In the genomic region with DNA sequence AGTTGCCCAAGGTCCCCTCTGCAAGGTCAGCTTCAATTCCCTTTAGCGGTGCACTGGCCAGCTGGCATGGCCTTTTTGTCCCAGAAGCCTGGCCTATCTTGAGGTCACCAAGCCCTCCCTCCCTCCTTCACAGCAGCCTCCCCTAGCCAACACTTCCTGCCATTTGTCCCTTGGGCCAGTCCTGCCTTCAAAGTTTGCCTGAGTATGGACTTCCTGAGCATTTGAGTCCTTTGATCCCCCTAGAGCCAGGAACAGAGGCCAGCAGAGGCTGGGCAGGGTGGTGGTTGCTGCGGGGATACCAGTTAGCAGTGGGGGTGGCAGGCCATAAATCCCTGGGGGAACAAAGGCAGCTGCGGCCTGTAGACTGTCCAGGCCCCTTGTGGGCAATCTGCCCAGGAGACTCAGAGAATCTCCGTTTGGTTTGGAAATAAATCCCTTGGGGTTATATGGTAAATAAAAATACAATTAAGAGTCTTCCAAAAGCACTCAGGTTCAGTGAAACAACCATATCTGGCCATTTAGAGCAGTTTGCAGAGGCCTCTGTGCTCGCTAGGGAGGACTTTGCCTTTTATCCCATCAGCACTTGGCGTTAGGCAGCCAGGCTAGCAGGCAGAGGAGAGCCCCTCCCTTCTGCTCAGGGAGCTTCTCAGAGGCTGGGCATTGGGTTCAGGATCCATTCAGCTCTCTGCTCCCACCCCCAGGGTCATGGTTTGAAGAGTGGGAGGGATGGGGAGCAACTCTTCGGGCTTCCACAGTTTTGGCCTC, we compare ENCODE assay signal across 13 cellular contexts. TPM values are rescaled to one million over a fixed set of nuclear protein-coding genes. Genes with fewer than 3 reads are reported as not detected.
DNase-seq lines count a peak whose midpoint lies in the region; ATAC-seq and TF ChIP-seq lines count a peak whose summit lies in the region.
"Had no signal": no experiment of that assay in that cellular context is flagged by ENCODE, and none has a peak within 500 bp of the region (broad histone marks: within the 10 kb centered on the region; RNA-seq: fewer than 3 reads in every experiment).

No MANE protein-coding gene starts in this region.

- BruUV-seq in PC-9 (replicated peaks; lab: Mats Ljungman, UMichigan) = no TSS peak

- no peaks in the 10 kb centered on the region for H3K79me2 ChIP-seq in PC-9 (ENCODE audit: low read depth)

- peak overlapping the region; percentile 98 for H3K27ac Mint-ChIP-seq in glutamatergic neuron (ENCODE audit: unreplicated experiment)
- H3K27ac Mint-ChIP-seq: activated CD8-positive, alpha-beta T cell treated with anti-CD3 and anti-CD28 coated beads, Interleukin-2, amount 10 ng/mL, durations not matched to agents 7 days and 5 days; memory B cell had no signal

- H3K36me3 ChIP-seq in sigmoid colon = peaks cover under 1 to 30% (median 9%) of the 10 kb centered on the region in 4 donors
- no peaks in the 10 kb centered on the region for H3K36me3 ChIP-seq in PC-9 (ENCODE audit: low read depth)

- H3K9me2 ChIP-seq in PC-9 (ENCODE audit: insufficient read depth) = no peaks in the 10 kb centered on the region

- DNase-seq in LHCN-M2 (ENCODE audit: low read depth) (peak; percentile 71), NCI-H526 treated with DMSO at 0.1 percent for 48 hours (lab: John Stamatoyannopoulos, UW) (peak; percentile 45), glutamatergic neuron (peak; percentile 50), sigmoid colon (peak; percentile 86), HK-2 (ENCODE audit: unreplicated experiment) (no peak), dedifferentiated amniotic fluid mesenchymal stem cell (ENCODE audit: extremely low spot score) (no peak), PC-9 (no peak)
- DNase-seq: activated CD8-positive, alpha-beta T cell treated with anti-CD3 and anti-CD28 coated beads, Interleukin-2, amount 10 ng/mL, durations not matched to agents 7 days and 5 days; esophagus squamous epithelium; NCI-H1694 treated with DMSO at 0.1 percent for 48 hours; stimulated activated naive CD4-positive, alpha-beta T cell treated with Interleukin-2 at 50 U/mL for 16 hours had no signal

- no peaks in the 10 kb centered on the region for H3K27me3 ChIP-seq in sigmoid colon
- H3K27me3 ChIP-seq in PC-9 (ENCODE audit: insufficient read depth, low read depth) = 0 out of 2 replicates have a peak, but pooled peaks cover 5% of the 10 kb centered on the region

- H3K4me1 Mint-ChIP-seq in glutamatergic neuron (ENCODE audit: low read depth, unreplicated experiment) = peaks cover 46% of the 10 kb centered on the region

- H3K27me3 Mint-ChIP-seq in glutamatergic neuron (ENCODE audit: unreplicated experiment) = peaks cover 26% of the 10 kb centered on the region

- POLR2A ChIA-PET in PC-9 (lab: Charles Lee; ENCODE audit: unreplicated experiment) = no interaction called here

- no peak for ATAC-seq in HG02759 (IDR thresholded peaks at IDR 0.05; ENCODE audit: unreplicated experiment)
- ATAC-seq: activated CD8-positive, alpha-beta T cell treated with anti-CD3 and anti-CD28 coated beads, Interleukin-2, amount 10 ng/mL, durations not matched to agents 7 days and 5 days had no signal

- no peak for TF ChIP-seq CTCF in glutamatergic neuron (IDR thresholded peaks at IDR 0.05; ENCODE audit: partially characterized antibody, unreplicated experiment)
- TF ChIP-seq CTCF in sigmoid colon (IDR thresholded peaks at IDR 0.05) = no peak
- TF ChIP-seq CTCF in PC-9 (conservative IDR thresholded peaks at IDR 0.05) = no peak

- H3K9me3 Mint-ChIP-seq in glutamatergic neuron (ENCODE audit: unreplicated experiment) = peaks cover 24% of the 10 kb centered on the region
- H3K9me3 Mint-ChIP-seq: memory B cell had no signal

- no peak for TF ChIP-seq POLR2A in sigmoid colon (IDR thresholded peaks at IDR 0.05)

- H3K27ac ChIP-seq in sigmoid colon (peak overlapping the region; percentile 32 to 83 (median 68)), PC-9 (no peak overlapping the region)

- H3K4me3 Mint-ChIP-seq in glutamatergic neuron (ENCODE audit: unreplicated experiment) = peak overlapping the region; percentile 81
- H3K4me3 Mint-ChIP-seq: activated CD8-positive, alpha-beta T cell treated with anti-CD3 and anti-CD28 coated beads, Interleukin-2, amount 10 ng/mL, durations not matched to agents 7 days and 5 days; memory B cell had no signal

- no peaks in the 10 kb centered on the region for H4K20me1 ChIP-seq in PC-9 (ENCODE audit: insufficient read depth)

- WGBS in sigmoid colon, 2 donors = 31 to 56% methylated on average over 7 of the region's 7 CpGs

- H3K4me3 ChIP-seq in sigmoid colon = no peak overlapping the region
- H3K4me3 ChIP-seq in PC-9 = no peak overlapping the region
- H3K4me3 ChIP-seq: esophagus squamous epithelium had no signal

- no peak for TF ChIP-seq EP300 in sigmoid colon (IDR thresholded peaks at IDR 0.05)

- peaks cover 0 to 48% (median 43%) of the 10 kb centered on the region in 4 donors for H3K4me1 ChIP-seq in sigmoid colon
- H3K4me1 ChIP-seq in PC-9 (replicated peaks; ENCODE audit: insufficient read depth) = peaks cover 8% of the 10 kb centered on the region

- CTCF ChIA-PET in PC-9 (lab: Charles Lee) = no interaction called here

- intact Hi-C loops in sigmoid colon (cut with DNase I) = no loop called here
- intact Hi-C loops in PC-9 (cut with micrococcal nuclease; ENCODE audit: unreplicated experiment) = loop anchor here (5.0 to 10.0 kb wide), 2 partner anchors 98 to 386 kb away; a partner anchor contains a TSS

- no peak overlapping the region for H3K4me2 ChIP-seq in PC-9

- H3K36me3 Mint-ChIP-seq in glutamatergic neuron (ENCODE audit: unreplicated experiment) = no peaks in the 10 kb centered on the region

- peaks cover 16% of the 10 kb centered on the region; the same call in 1 of the 2 replicates for H3F3A ChIP-seq in PC-9 (ENCODE audit: insufficient read depth, low read depth)

- no peak overlapping the region for H2AFZ ChIP-seq in PC-9

- H3K9me3 ChIP-seq in sigmoid colon (no peaks in the 10 kb centered on the region), PC-9 (ENCODE audit: insufficient read depth, low read depth) (no peaks in the 10 kb centered on the region)
- H3K9me3 ChIP-seq: esophagus squamous epithelium had no signal

RNA-seq across cellular contexts. Expression of a gene that starts 3.1 kb away (rescaled TPM):
- total RNA-seq in LHCN-M2 (2014; rRNA removed) (13.1 and 21.9 TPM in 2 replicates), glutamatergic neuron (ENCODE audit: unreplicated experiment) (665 TPM), sigmoid colon (10 to 100 TPM; 13.2 to 27.3 (median 18.1) TPM), PC-9 (2021) (8.4 and 14.3 TPM in 2 replicates)
- polyA plus RNA-seq in LHCN-M2 (2012) = 15.6 TPM
- 10 to 100 TPM; 40.7 to 59.2 (median 52.3) TPM for polyA plus RNA-seq in sigmoid colon

RNA-seq across cellular contexts. Expression of a gene that starts 39.4 kb away (rescaled TPM):
- total RNA-seq in LHCN-M2 (2014; rRNA removed) = 16.0 and 22.9 TPM in 2 replicates
- 30.7 TPM for polyA plus RNA-seq in LHCN-M2 (2012)
- total RNA-seq in glutamatergic neuron (ENCODE audit: unreplicated experiment) = 61.3 TPM
- total RNA-seq in sigmoid colon = 10 to 100 TPM; 32.2 to 57.3 (median 45.3) TPM
- 10 to 100 TPM; 26.4 to 40.6 (median 28.0) TPM for polyA plus RNA-seq in sigmoid colon
- total RNA-seq in PC-9 (2021) = 55.6 and 65.2 TPM in 2 replicates

RNA-seq across cellular contexts. Expression of a gene that starts 45.5 kb away (rescaled TPM):
- total RNA-seq in LHCN-M2 (2014; rRNA removed) (3.4 and 3.9 TPM in 2 replicates), glutamatergic neuron (ENCODE audit: unreplicated experiment) (3.8 TPM), sigmoid colon (10 to 100 TPM in 1 of 4 donors, 1 to 10 TPM in 3; 7.7 to 11.8 (median 9.2) TPM), PC-9 (2021) (18.9 and 22.9 TPM in 2 replicates)
- polyA plus RNA-seq in LHCN-M2 (2012) = 0.83 TPM
- polyA plus RNA-seq in sigmoid colon = 1 to 10 TPM; 3.7 to 7.1 (median 4.2) TPM

Comparison
In these comparisons a context has a peak if more than half of its experiments do, and no peak if none do; other contexts are left out.
1. DNase-seq: peak in LHCN-M2 (single experiment), NCI-H526 treated with DMSO at 0.1 percent for 48 hours (single experiment), glutamatergic neuron (single experiment) and sigmoid colon (single experiment); none in HK-2 (single experiment), dedifferentiated amniotic fluid mesenchymal stem cell (single experiment) and PC-9 (0 of 2).
2. RNA of a gene that starts 3.1 kb away (total RNA-seq): 665 TPM in glutamatergic neuron (single experiment); 13.1 to 21.9 TPM in LHCN-M2, 13.2 to 27.3 TPM in sigmoid colon and 8.4 to 14.3 TPM in PC-9; every median in the first group is over 10 times any median in the second.